ENCODE assay signal across 1 cellular context in the genomic region with DNA sequence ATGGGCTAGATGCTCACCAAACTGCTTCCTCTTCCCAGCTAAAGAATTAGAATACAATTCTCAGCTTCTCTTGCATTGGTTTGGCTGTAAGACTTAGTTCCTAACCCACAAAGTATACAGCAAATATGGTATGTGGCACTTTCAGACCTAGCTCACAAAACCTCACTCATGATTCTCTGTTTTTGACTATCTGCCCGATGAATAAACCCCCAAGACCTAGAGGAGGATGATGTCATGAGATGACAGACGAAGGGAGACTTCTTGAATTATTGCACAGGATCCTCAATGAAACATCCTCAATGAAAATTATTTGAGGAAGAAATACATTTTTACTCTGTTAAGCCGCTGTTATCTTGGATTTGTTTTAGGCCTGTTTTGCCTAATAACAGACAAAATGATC.
TF ChIP-seq lines count a peak whose summit lies in the region.

No MANE protein-coding gene starts in this region.

TF ChIP-seq in GM23338, 12 proteins besides CTCF, POLR2A, EP300 and RAD21 (continued from another document):
- TF ChIP-seq, protein P1, sequence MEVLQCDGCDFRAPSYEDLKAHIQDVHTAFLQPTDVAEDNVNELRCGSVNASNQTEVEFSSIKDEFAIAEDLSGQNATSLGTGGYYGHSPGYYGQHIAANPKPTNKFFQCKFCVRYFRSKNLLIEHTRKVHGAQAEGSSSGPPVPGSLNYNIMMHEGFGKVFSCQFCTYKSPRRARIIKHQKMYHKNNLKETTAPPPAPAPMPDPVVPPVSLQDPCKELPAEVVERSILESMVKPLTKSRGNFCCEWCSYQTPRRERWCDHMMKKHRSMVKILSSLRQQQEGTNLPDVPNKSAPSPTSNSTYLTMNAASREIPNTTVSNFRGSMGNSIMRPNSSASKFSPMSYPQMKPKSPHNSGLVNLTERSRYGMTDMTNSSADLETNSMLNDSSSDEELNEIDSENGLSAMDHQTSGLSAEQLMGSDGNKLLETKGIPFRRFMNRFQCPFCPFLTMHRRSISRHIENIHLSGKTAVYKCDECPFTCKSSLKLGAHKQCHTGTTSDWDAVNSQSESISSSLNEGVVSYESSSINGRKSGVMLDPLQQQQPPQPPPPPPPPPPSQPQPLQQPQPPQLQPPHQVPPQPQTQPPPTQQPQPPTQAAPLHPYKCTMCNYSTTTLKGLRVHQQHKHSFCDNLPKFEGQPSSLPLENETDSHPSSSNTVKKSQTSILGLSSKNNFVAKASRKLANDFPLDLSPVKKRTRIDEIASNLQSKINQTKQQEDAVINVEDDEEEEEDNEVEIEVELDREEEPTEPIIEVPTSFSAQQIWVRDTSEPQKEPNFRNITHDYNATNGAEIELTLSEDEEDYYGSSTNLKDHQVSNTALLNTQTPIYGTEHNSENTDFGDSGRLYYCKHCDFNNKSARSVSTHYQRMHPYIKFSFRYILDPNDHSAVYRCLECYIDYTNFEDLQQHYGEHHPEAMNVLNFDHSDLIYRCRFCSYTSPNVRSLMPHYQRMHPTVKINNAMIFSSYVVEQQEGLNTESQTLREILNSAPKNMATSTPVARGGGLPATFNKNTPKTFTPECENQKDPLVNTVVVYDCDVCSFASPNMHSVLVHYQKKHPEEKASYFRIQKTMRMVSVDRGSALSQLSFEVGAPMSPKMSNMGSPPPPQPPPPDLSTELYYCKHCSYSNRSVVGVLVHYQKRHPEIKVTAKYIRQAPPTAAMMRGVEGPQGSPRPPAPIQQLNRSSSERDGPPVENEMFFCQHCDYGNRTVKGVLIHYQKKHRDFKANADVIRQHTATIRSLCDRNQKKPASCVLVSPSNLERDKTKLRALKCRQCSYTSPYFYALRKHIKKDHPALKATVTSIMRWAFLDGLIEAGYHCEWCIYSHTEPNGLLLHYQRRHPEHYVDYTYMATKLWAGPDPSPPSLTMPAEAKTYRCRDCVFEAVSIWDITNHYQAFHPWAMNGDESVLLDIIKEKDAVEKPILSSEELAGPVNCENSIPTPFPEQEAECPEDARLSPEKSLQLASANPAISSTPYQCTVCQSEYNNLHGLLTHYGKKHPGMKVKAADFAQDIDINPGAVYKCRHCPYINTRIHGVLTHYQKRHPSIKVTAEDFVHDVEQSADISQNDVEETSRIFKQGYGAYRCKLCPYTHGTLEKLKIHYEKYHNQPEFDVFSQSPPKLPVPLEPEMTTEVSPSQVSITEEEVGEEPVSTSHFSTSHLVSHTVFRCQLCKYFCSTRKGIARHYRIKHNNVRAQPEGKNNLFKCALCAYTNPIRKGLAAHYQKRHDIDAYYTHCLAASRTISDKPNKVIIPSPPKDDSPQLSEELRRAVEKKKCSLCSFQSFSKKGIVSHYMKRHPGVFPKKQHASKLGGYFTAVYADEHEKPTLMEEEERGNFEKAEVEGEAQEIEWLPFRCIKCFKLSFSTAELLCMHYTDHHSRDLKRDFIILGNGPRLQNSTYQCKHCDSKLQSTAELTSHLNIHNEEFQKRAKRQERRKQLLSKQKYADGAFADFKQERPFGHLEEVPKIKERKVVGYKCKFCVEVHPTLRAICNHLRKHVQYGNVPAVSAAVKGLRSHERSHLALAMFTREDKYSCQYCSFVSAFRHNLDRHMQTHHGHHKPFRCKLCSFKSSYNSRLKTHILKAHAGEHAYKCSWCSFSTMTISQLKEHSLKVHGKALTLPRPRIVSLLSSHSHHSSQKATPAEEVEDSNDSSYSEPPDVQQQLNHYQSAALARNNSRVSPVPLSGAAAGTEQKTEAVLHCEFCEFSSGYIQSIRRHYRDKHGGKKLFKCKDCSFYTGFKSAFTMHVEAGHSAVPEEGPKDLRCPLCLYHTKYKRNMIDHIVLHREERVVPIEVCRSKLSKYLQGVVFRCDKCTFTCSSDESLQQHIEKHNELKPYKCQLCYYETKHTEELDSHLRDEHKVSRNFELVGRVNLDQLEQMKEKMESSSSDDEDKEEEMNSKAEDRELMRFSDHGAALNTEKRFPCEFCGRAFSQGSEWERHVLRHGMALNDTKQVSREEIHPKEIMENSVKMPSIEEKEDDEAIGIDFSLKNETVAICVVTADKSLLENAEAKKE (CRISPR knock-in tag; IDR thresholded peaks at IDR 0.05), result no peak
- TF ChIP-seq POLR2AphosphoS5 (IDR thresholded peaks at IDR 0.05; ENCODE audit: low read depth), result no peak
TF ChIP-seq in GM23338: peak in this region for 0.
